ENCODE assay signal across 1 cellular context in the genomic region with DNA sequence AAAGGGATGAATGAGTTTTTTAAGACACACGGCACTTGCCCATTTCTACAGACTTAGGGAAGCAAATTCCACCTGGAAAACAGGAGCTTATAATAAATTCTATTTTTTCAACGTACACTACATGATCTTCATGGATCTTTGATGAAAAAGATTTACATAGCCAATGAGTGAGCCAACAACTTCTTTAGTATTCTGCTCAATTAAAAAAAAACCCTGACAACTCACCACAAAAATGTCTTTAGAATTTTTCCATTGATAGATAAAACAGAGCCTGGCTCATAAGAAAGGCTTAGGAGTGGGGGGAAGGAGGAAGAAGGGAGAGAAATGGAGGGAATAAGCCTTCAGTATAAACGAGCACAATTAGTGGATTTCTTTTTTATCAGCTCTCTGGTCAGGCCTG.
TF ChIP-seq lines count a peak whose summit lies in the region.

No MANE protein-coding gene starts in this region.

TF ChIP-seq in HepG2, 621 proteins besides CTCF, POLR2A, EP300 and RAD21:
- no peak for TF ChIP-seq ZNF547 (CRISPR knock-in tag; IDR thresholded peaks at IDR 0.05)
- TF ChIP-seq, protein P1, sequence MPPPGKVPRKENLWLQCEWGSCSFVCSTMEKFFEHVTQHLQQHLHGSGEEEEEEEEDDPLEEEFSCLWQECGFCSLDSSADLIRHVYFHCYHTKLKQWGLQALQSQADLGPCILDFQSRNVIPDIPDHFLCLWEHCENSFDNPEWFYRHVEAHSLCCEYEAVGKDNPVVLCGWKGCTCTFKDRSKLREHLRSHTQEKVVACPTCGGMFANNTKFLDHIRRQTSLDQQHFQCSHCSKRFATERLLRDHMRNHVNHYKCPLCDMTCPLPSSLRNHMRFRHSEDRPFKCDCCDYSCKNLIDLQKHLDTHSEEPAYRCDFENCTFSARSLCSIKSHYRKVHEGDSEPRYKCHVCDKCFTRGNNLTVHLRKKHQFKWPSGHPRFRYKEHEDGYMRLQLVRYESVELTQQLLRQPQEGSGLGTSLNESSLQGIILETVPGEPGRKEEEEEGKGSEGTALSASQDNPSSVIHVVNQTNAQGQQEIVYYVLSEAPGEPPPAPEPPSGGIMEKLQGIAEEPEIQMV (CRISPR knock-in tag; IDR thresholded peaks at IDR 0.05; ENCODE audit: low read depth): no peak
- no peak for TF ChIP-seq ZNF747 (CRISPR knock-in tag; IDR thresholded peaks at IDR 0.05; ENCODE audit: borderline replicate concordance)
- TF ChIP-seq, protein P2, sequence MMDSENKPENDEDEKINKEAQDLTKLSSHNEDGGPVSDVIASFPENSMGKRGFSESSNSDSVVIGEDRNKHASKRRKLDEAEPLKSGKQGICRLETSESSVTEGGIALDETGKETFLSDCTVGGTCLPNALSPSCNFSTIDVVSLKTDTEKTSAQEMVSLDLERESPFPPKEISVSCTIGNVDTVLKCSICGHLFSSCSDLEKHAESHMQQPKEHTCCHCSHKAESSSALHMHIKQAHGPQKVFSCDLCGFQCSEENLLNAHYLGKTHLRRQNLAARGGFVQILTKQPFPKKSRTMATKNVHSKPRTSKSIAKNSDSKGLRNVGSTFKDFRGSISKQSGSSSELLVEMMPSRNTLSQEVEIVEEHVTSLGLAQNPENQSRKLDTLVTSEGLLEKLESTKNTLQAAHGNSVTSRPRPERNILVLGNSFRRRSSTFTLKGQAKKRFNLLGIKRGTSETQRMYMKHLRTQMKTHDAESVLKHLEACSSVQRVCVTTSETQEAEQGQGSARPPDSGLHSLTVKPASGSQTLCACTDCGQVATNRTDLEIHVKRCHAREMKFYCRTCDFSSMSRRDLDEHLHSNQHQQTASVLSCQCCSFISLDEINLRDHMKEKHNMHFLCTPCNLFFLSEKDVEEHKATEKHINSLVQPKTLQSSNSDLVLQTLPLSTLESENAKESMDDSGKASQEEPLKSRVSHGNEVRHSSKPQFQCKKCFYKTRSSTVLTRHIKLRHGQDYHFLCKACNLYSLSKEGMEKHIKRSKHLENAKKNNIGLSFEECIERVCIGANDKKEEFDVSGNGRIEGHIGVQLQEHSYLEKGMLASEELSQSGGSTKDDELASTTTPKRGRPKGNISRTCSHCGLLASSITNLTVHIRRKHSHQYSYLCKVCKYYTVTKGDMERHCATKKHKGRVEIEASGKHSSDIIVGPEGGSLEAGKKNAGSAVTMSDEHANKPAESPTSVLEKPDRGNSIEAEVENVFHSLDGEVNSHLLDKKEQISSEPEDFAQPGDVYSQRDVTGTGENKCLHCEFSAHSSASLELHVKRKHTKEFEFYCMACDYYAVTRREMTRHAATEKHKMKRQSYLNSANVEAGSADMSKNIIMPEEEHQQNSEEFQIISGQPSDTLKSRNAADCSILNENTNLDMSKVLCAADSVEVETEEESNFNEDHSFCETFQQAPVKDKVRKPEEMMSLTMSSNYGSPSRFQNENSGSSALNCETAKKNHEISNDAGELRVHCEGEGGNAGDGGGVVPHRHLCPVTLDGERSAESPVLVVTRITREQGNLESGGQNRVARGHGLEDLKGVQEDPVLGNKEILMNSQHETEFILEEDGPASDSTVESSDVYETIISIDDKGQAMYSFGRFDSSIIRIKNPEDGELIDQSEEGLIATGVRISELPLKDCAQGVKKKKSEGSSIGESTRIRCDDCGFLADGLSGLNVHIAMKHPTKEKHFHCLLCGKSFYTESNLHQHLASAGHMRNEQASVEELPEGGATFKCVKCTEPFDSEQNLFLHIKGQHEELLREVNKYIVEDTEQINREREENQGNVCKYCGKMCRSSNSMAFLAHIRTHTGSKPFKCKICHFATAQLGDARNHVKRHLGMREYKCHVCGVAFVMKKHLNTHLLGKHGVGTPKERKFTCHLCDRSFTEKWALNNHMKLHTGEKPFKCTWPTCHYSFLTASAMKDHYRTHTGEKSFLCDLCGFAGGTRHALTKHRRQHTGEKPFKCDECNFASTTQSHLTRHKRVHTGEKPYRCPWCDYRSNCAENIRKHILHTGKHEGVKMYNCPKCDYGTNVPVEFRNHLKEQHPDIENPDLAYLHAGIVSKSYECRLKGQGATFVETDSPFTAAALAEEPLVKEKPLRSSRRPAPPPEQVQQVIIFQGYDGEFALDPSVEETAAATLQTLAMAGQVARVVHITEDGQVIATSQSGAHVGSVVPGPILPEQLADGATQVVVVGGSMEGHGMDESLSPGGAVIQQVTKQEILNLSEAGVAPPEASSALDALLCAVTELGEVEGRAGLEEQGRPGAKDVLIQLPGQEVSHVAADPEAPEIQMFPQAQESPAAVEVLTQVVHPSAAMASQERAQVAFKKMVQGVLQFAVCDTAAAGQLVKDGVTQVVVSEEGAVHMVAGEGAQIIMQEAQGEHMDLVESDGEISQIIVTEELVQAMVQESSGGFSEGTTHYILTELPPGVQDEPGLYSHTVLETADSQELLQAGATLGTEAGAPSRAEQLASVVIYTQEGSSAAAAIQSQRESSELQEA (CRISPR knock-in tag; IDR thresholded peaks at IDR 0.05; ENCODE audit: not compliant biosample characterization): no peak
- TF ChIP-seq ZNF563 (CRISPR knock-in tag; IDR thresholded peaks at IDR 0.05): no peak
- TF ChIP-seq, protein P3, sequence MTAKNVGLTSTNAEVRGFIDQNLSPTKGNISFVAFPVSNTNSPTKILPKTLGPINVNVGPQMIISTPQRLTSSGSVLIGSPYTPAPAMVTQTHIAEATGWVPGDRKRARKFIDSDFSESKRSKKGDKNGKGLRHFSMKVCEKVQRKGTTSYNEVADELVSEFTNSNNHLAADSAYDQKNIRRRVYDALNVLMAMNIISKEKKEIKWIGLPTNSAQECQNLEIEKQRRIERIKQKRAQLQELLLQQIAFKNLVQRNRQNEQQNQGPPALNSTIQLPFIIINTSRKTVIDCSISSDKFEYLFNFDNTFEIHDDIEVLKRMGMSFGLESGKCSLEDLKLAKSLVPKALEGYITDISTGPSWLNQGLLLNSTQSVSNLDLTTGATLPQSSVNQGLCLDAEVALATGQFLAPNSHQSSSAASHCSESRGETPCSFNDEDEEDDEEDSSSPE (CRISPR knock-in tag; IDR thresholded peaks at IDR 0.05): no peak
- TF ChIP-seq TBX2 (CRISPR knock-in tag; IDR thresholded peaks at IDR 0.05; ENCODE audit: borderline replicate concordance): no peak
- TF ChIP-seq, protein P4, sequence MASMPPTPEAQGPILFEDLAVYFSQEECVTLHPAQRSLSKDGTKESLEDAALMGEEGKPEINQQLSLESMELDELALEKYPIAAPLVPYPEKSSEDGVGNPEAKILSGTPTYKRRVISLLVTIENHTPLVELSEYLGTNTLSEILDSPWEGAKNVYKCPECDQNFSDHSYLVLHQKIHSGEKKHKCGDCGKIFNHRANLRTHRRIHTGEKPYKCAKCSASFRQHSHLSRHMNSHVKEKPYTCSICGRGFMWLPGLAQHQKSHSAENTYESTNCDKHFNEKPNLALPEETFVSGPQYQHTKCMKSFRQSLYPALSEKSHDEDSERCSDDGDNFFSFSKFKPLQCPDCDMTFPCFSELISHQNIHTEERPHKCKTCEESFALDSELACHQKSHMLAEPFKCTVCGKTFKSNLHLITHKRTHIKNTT (CRISPR knock-in tag; IDR thresholded peaks at IDR 0.05): no peak
- no peak for TF ChIP-seq ESRRA (CRISPR knock-in tag; IDR thresholded peaks at IDR 0.05; ENCODE audit: low read depth)
- no peak for TF ChIP-seq SMC3 (IDR thresholded peaks at IDR 0.05; ENCODE audit: low read length)
- TF ChIP-seq ATAD3A (CRISPR knock-in tag; IDR thresholded peaks at IDR 0.05): no peak
- TF ChIP-seq NFKB2 (CRISPR knock-in tag; IDR thresholded peaks at IDR 0.05; ENCODE audit: borderline replicate concordance): no peak
- TF ChIP-seq SMARCE1 (IDR thresholded peaks at IDR 0.05; ENCODE audit: borderline replicate concordance): no peak
- TF ChIP-seq ZNF274 (CRISPR knock-in tag; IDR thresholded peaks at IDR 0.05): no peak
- no peak for TF ChIP-seq RFX1 (IDR thresholded peaks at IDR 0.05)
- TF ChIP-seq, protein P5, sequence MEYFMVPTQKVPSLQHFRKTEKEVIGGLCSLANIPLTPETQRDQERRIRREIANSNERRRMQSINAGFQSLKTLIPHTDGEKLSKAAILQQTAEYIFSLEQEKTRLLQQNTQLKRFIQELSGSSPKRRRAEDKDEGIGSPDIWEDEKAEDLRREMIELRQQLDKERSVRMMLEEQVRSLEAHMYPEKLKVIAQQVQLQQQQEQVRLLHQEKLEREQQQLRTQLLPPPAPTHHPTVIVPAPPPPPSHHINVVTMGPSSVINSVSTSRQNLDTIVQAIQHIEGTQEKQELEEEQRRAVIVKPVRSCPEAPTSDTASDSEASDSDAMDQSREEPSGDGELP (IDR thresholded peaks at IDR 0.05; ENCODE audit: borderline replicate concordance, low read depth): no peak
